In genomic region chr2:109645412-109646184, GRCh38 we compare ENCODE assay signal across 1 cellular context.
TF ChIP-seq lines count a peak whose summit lies in the region.

No MANE protein-coding gene starts in this region.

TF ChIP-seq in SK-N-SH, 30 proteins besides CTCF, POLR2A, EP300 and RAD21 (continued from another document):
- TF ChIP-seq FOXM1 (IDR thresholded peaks at IDR 0.05; ENCODE audit: low read depth) = no peak
- TF ChIP-seq FOXJ3 (CRISPR knock-in tag; IDR thresholded peaks at IDR 0.05) = no peak
- TF ChIP-seq, protein P1, sequence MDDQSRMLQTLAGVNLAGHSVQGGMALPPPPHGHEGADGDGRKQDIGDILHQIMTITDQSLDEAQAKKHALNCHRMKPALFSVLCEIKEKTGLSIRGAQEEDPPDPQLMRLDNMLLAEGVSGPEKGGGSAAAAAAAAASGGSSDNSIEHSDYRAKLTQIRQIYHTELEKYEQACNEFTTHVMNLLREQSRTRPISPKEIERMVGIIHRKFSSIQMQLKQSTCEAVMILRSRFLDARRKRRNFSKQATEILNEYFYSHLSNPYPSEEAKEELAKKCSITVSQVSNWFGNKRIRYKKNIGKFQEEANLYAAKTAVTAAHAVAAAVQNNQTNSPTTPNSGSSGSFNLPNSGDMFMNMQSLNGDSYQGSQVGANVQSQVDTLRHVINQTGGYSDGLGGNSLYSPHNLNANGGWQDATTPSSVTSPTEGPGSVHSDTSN (IDR thresholded peaks at IDR 0.05) = no peak
- no peak for TF ChIP-seq EZH2phosphoT487 (IDR thresholded peaks at IDR 0.05; ENCODE audit: borderline replicate concordance, low read depth)
- TF ChIP-seq, protein P2, sequence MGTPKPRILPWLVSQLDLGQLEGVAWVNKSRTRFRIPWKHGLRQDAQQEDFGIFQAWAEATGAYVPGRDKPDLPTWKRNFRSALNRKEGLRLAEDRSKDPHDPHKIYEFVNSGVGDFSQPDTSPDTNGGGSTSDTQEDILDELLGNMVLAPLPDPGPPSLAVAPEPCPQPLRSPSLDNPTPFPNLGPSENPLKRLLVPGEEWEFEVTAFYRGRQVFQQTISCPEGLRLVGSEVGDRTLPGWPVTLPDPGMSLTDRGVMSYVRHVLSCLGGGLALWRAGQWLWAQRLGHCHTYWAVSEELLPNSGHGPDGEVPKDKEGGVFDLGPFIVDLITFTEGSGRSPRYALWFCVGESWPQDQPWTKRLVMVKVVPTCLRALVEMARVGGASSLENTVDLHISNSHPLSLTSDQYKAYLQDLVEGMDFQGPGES (IDR thresholded peaks at IDR 0.05; ENCODE audit: low read depth, low read length) = no peak
- TF ChIP-seq MXI1 (IDR thresholded peaks at IDR 0.05; ENCODE audit: low read depth, low read length) = no peak
- no peak for TF ChIP-seq ELF1 (IDR thresholded peaks at IDR 0.05)
- no peak for TF ChIP-seq FOSL2 (IDR thresholded peaks at IDR 0.05; ENCODE audit: borderline replicate concordance, low read depth)
- TF ChIP-seq USF1 (IDR thresholded peaks at IDR 0.05; ENCODE audit: borderline replicate concordance, low read depth) = no peak
- TF ChIP-seq, protein P3, sequence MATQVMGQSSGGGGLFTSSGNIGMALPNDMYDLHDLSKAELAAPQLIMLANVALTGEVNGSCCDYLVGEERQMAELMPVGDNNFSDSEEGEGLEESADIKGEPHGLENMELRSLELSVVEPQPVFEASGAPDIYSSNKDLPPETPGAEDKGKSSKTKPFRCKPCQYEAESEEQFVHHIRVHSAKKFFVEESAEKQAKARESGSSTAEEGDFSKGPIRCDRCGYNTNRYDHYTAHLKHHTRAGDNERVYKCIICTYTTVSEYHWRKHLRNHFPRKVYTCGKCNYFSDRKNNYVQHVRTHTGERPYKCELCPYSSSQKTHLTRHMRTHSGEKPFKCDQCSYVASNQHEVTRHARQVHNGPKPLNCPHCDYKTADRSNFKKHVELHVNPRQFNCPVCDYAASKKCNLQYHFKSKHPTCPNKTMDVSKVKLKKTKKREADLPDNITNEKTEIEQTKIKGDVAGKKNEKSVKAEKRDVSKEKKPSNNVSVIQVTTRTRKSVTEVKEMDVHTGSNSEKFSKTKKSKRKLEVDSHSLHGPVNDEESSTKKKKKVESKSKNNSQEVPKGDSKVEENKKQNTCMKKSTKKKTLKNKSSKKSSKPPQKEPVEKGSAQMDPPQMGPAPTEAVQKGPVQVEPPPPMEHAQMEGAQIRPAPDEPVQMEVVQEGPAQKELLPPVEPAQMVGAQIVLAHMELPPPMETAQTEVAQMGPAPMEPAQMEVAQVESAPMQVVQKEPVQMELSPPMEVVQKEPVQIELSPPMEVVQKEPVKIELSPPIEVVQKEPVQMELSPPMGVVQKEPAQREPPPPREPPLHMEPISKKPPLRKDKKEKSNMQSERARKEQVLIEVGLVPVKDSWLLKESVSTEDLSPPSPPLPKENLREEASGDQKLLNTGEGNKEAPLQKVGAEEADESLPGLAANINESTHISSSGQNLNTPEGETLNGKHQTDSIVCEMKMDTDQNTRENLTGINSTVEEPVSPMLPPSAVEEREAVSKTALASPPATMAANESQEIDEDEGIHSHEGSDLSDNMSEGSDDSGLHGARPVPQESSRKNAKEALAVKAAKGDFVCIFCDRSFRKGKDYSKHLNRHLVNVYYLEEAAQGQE (IDR thresholded peaks at IDR 0.05; ENCODE audit: low read depth, low read length) = no peak
- no peak for TF ChIP-seq CHD2 (IDR thresholded peaks at IDR 0.05; ENCODE audit: low read length, partially characterized antibody)
TF ChIP-seq in SK-N-SH: peak in this region for 0.
